Comparison of ENCODE assay signal across 23 cellular contexts in the genomic region with DNA sequence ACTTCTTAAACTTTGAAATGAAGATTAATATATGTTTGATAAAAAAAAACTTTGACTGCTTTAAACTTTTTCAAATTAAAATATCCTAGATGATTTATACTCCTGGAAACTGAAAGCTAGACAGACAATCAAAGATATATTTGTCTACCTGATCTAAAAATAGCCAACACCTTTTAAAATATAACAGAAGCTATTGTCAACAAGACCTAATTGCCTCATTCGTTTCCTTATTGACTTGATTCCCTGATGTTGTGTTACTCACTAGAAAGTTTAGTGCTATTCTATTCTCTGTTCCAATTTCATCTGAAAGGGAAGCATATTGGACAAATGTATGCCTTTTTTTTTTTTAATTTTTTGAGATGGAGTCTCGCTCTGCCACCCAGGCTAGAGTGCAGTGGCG.
"Had no signal": no experiment of that assay in that cellular context is flagged by ENCODE, and none has a peak within 500 bp of the region (broad histone marks: within the 10 kb centered on the region; RNA-seq: fewer than 3 reads in every experiment).

No MANE protein-coding gene starts in this region.

- H3K4me3 ChIP-seq: left lung, psoas muscle, sigmoid colon, spleen, testis, tibial artery, upper lobe of left lung had no signal

- H3K4me1 ChIP-seq: left lung, psoas muscle, testis, upper lobe of left lung had no signal

- H3K36me3 Mint-ChIP-seq: mesothelial cell of epicardium; stimulated activated memory B cell treated with anti-CD40 and anti-IgM and Interleukin-4, amounts not matched to agents 10 μg/mL and 1 μg/mL and 100 μg/mL, for 72 hours had no signal

- H3K4me1 Mint-ChIP-seq: naive thymus-derived CD4-positive, alpha-beta T cell; stimulated activated memory B cell treated with anti-CD40 and anti-IgM and Interleukin-4, amounts not matched to agents 10 μg/mL and 1 μg/mL and 100 μg/mL, for 72 hours had no signal

- H3K27ac Mint-ChIP-seq: effector memory CD8-positive, alpha-beta T cell; mesothelial cell of epicardium; naive thymus-derived CD4-positive, alpha-beta T cell; nephron; stimulated activated memory B cell treated with anti-CD40 and anti-IgM and Interleukin-4, amounts not matched to agents 10 μg/mL and 1 μg/mL and 100 μg/mL, for 72 hours had no signal

- H3K4me3 Mint-ChIP-seq: effector memory CD8-positive, alpha-beta T cell; mesothelial cell of epicardium; naive thymus-derived CD4-positive, alpha-beta T cell; nephron; stimulated activated memory B cell treated with anti-CD40 and anti-IgM and Interleukin-4, amounts not matched to agents 10 μg/mL and 1 μg/mL and 100 μg/mL, for 72 hours had no signal

- H3K36me3 ChIP-seq: left lung, sigmoid colon, tibial artery, upper lobe of left lung had no signal

- FAIRE-seq: frontal cortex, kidney had no signal

- ATAC-seq: effector memory CD8-positive, alpha-beta T cell; left lung; naive thymus-derived CD4-positive, alpha-beta T cell; psoas muscle; right cardiac atrium; stimulated activated memory B cell treated with anti-CD40 and anti-IgM and Interleukin-4, amounts not matched to agents 10 μg/mL and 1 μg/mL and 100 μg/mL, for 72 hours; stimulated activated naive CD8-positive, alpha-beta T cell treated with anti-CD3 and anti-CD28 coated beads, Interleukin-15, Interleukin-2, amounts not matched to agents 100 U/mL and 50 U/mL, for 24 hours had no signal

- H3K27me3 ChIP-seq: left lung, sigmoid colon, spleen, testis, tibial artery, upper lobe of left lung had no signal

- DNase-seq: cortex of kidney; effector memory CD8-positive, alpha-beta T cell; hypothalamus; kidney; left lung; mesenchymal stem cell; naive thymus-derived CD4-positive, alpha-beta T cell; nucleus accumbens; posterior cingulate gyrus; psoas muscle; sigmoid colon; spleen; stimulated activated CD4-positive, alpha-beta T cell treated with anti-CD3 and anti-CD28 coated beads, Interleukin-4, amount 100 ng/mL, for 4 hours; stimulated activated naive CD8-positive, alpha-beta T cell treated with anti-CD3 and anti-CD28 coated beads, Interleukin-15, Interleukin-2, amounts not matched to agents 100 U/mL and 50 U/mL, for 24 hours; substantia nigra; testis; tibial artery; upper lobe of left lung had no signal

- H3K27me3 Mint-ChIP-seq: effector memory CD8-positive, alpha-beta T cell; naive thymus-derived CD4-positive, alpha-beta T cell; stimulated activated memory B cell treated with anti-CD40 and anti-IgM and Interleukin-4, amounts not matched to agents 10 μg/mL and 1 μg/mL and 100 μg/mL, for 72 hours had no signal

- H3K27ac ChIP-seq: left lung, psoas muscle, sigmoid colon, spleen, testis, tibial artery, upper lobe of left lung had no signal

- H3K9me3 ChIP-seq: left lung, sigmoid colon, testis, tibial artery, upper lobe of left lung had no signal
